Comparison of ENCODE assay signal across 2 cellular contexts in genomic region chr7:415646-416525, GRCh38.
TF ChIP-seq lines count a peak whose summit lies in the region.

No MANE protein-coding gene starts in this region.

TF ChIP-seq in GM23338, 12 proteins besides CTCF, POLR2A, EP300 and RAD21 (continued from another document):
- TF ChIP-seq POLR2AphosphoS5 (IDR thresholded peaks at IDR 0.05; ENCODE audit: low read depth) (no peak), REST (IDR thresholded peaks at IDR 0.05; ENCODE audit: unreplicated experiment) (no peak), ETS1 (IDR thresholded peaks at IDR 0.05) (no peak), ZNF462 (CRISPR knock-in tag; IDR thresholded peaks at IDR 0.05) (no peak)
TF ChIP-seq in GM23338: peak in this region for 0.

TF ChIP-seq in endothelial cell of umbilical vein, 7 proteins besides CTCF, POLR2A, EP300 and RAD21 (continued from another document):
- no peak for TF ChIP-seq POLR2AphosphoS5 (IDR thresholded peaks at IDR 0.05; ENCODE audit: insufficient read depth, low read depth, low read length)
